ENCODE assay signal across 9 cellular contexts in genomic region chr18:7872569-7872968, GRCh38.
DNase-seq lines count a peak whose midpoint lies in the region; ATAC-seq and TF ChIP-seq lines count a peak whose summit lies in the region.
"Had no signal": no experiment of that assay in that cellular context is flagged by ENCODE, and none has a peak within 500 bp of the region (broad histone marks: within the 10 kb centered on the region; RNA-seq: fewer than 3 reads in every experiment).

No MANE protein-coding gene starts in this region.

- no peak overlapping the region for H3K4me3 ChIP-seq in cardiac fibroblast (replicated peaks in 1 of 2; ENCODE audit: low read depth in 2 of 2, low read length in 2 of 2)
- H3K4me3 ChIP-seq in right lobe of liver = no peak overlapping the region

- no peak for TF ChIP-seq CTCF in Calu3 (IDR thresholded peaks at IDR 0.05; ENCODE audit: unreplicated experiment)
- peak; percentile 12 for TF ChIP-seq CTCF in cardiac fibroblast (IDR thresholded peaks at IDR 0.05; ENCODE audit: low read depth, low read length)
- peak; percentile 32 to 38 (median 36) for TF ChIP-seq CTCF in right lobe of liver (IDR thresholded peaks at IDR 0.05)

- no TSS peak for BruUV-seq in Calu3 (replicated peaks; lab: Mats Ljungman, UMichigan)

- ATAC-seq in right lobe of liver = peak; percentile 93 to 98 (median 94)
- no peak for ATAC-seq in HG02852 (IDR thresholded peaks at IDR 0.05; ENCODE audit: unreplicated experiment)
- no peak for ATAC-seq in HG03280 (IDR thresholded peaks at IDR 0.05; ENCODE audit: unreplicated experiment)

- no peaks in the 10 kb centered on the region for H3K27me3 ChIP-seq in right lobe of liver

- H3K4me1 ChIP-seq in right lobe of liver = peaks cover 0 to 10% (median 0%) of the 10 kb centered on the region in 4 donors

- 42% methylated on average over 3 of the region's 3 CpGs for WGBS in right lobe of liver (ENCODE audit: insufficient coverage, low coverage, low lambda C conversion rate, missing lambda C conversion rate)

- DNase-seq in Calu3 = peak; percentile 37
- DNase-seq in NCI-H146 (lab: John Stamatoyannopoulos, UW) = peak; percentile 87
- DNase-seq in cardiac fibroblast (ENCODE audit: low read depth in 2 of 2) = peak; percentile 46 to 58
- no peak for DNase-seq in right lobe of liver
- DNase-seq in epidermal melanocyte (ENCODE audit: insufficient read length, low spot score) = no peak
- no peak for DNase-seq in activated T-cell treated with anti-CD3 and anti-CD28 coated beads for 4 hours

- CTCF ChIA-PET in Calu3 (lab: Charles Lee) = interaction anchor here (0.6 to 3.2 kb wide), 2 partner anchors 12 to 83 kb away, joined by 3 to 15 read pairs; no protein-coding TSS in a partner anchor

- peaks cover 3% of the 10 kb centered on the region for H3K9me3 Mint-ChIP-seq in Calu3 (ENCODE audit: low read depth, unreplicated experiment)

- intact Hi-C loops in Calu3 (cut with micrococcal nuclease; ENCODE audit: unreplicated experiment) = loop anchor here (1.0 kb wide), 2 partner anchors 50 to 54 kb away; no protein-coding TSS in a partner anchor
- intact Hi-C loops in right lobe of liver (cut with DNase I) = no loop called here

- peaks cover 27% of the 10 kb centered on the region for H3K4me1 Mint-ChIP-seq in Calu3 (ENCODE audit: low read depth, unreplicated experiment)
- H3K4me1 Mint-ChIP-seq: memory B cell had no signal

- H3K36me3 Mint-ChIP-seq in Calu3 (ENCODE audit: insufficient read depth, unreplicated experiment) = peaks cover 6% of the 10 kb centered on the region
- H3K36me3 Mint-ChIP-seq: memory B cell had no signal

- H3K27ac ChIP-seq in right lobe of liver = no peak overlapping the region

- peak overlapping the region; percentile 85 for H3K27ac Mint-ChIP-seq in Calu3 (ENCODE audit: unreplicated experiment)
- H3K27ac Mint-ChIP-seq: memory B cell had no signal

- no peaks in the 10 kb centered on the region for H3K36me3 ChIP-seq in right lobe of liver

- H3K4me3 Mint-ChIP-seq in Calu3 (ENCODE audit: low read depth, unreplicated experiment) = peak overlapping the region; percentile 26
- H3K4me3 Mint-ChIP-seq: memory B cell had no signal

- no peak for TF ChIP-seq POLR2A in right lobe of liver (IDR thresholded peaks at IDR 0.05)

- no peaks in the 10 kb centered on the region for H3K27me3 Mint-ChIP-seq in Calu3 (ENCODE audit: unreplicated experiment)
- H3K27me3 Mint-ChIP-seq: memory B cell had no signal

- H3K9me3 ChIP-seq in right lobe of liver = no peaks in the 10 kb centered on the region

Comparison
In these comparisons a context has a peak if more than half of its experiments do, and no peak if none do; other contexts are left out.
1. DNase-seq: peak in Calu3 (single experiment), NCI-H146 (single experiment) and cardiac fibroblast (2 of 2); none in right lobe of liver (0 of 3), epidermal melanocyte (single experiment) and activated T-cell treated with anti-CD3 and anti-CD28 coated beads for 4 hours (single experiment).
2. ATAC-seq: peak in right lobe of liver (4 of 4); none in HG02852 (single experiment) and HG03280 (single experiment).